In the genomic region with DNA sequence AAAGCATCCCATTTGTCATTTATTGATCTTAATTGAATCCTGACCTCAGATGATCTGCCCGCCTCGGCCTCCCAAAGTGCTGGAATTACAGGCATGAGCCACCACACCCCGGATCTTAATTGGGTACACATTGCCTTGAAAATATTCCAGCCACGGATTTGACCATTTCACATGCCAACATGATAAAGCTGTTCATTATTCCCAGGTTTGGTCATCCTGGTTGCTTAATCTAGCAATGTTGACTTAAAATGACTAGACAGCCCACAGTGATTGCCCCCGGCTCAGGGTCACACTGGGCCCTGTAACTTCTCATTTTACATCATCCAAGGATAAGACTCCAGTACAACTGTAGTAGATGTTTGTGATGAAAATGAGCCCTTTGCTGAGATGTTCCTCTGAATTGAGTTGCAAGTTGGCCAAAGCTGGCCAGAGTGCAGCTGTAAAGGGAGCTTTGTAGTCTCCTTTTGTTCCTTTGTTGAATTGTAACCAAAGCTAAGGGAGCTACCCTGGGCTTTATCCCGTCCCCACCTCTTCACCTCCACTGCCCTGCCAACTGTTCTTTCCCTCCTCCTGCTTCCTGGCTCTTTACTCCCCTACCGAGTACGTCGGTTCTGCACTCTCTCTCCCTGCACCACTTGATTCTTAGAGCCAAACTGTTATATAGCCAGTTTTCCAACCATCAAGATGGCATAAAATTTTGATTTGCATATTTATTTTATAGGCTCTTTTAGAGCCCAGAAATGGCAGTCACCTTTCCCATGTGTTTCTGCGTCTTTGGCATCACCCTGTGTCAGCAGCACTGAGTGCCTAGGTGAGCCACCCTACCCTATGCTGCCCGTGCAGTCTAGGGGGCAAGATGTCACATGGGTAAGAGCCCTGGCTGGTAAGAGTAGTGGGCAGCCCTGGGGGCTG, we compare ENCODE assay signal across 9 cellular contexts.
DNase-seq lines count a peak whose midpoint lies in the region; ATAC-seq and TF ChIP-seq lines count a peak whose summit lies in the region.
"Had no signal": no experiment of that assay in that cellular context is flagged by ENCODE, and none has a peak within 500 bp of the region (broad histone marks: within the 10 kb centered on the region; RNA-seq: fewer than 3 reads in every experiment).

No MANE protein-coding gene starts in this region.

- H3K36me3 ChIP-seq in ACC112 (ENCODE audit: insufficient read depth, low read length) (no peaks in the 10 kb centered on the region; the same call in 1 of the 2 replicates), adipocyte (ENCODE audit: control insufficient read depth, insufficient read depth, low read length, severe bottlenecking) (no peaks in the 10 kb centered on the region)

- peak overlapping the region; percentile 77 for H3K9ac ChIP-seq in adipocyte (ENCODE audit: low read length)

- H3K4me3 ChIP-seq in ACC112 (ENCODE audit: low read depth, low read length): no peak overlapping the region
- H3K4me3 ChIP-seq in adipocyte (ENCODE audit: low read length): no peak overlapping the region
- no peak overlapping the region for H3K4me3 ChIP-seq in lower leg skin (ENCODE audit: low read depth, poor library complexity, severe bottlenecking)
- H3K4me3 ChIP-seq: psoas muscle had no signal

- 61 to 72% methylated on average over 11 of the region's 11 CpGs for WGBS in lower leg skin, 2 donors

- no peaks in the 10 kb centered on the region; the same call in 1 of the 2 replicates for H3K27me3 Mint-ChIP-seq in HFFc6 (ENCODE audit: insufficient read depth)

- peak overlapping the region; percentile 66 for H3K4me3 Mint-ChIP-seq in HFFc6

- peaks cover 24% of the 10 kb centered on the region for H3K79me2 ChIP-seq in ACC112 (ENCODE audit: control insufficient read depth, insufficient read depth, low read length, unreplicated experiment)

- peaks cover 77% of the 10 kb centered on the region for H3K4me1 Mint-ChIP-seq in HFFc6 (ENCODE audit: low read depth)

- no peaks in the 10 kb centered on the region for H3K9me3 ChIP-seq in adipocyte (ENCODE audit: control insufficient read depth, low read length)
- H3K9me3 ChIP-seq: psoas muscle had no signal

- no peak overlapping the region for H2AFZ ChIP-seq in ACC112 (ENCODE audit: low read length, unreplicated experiment)

- no peak for TF ChIP-seq POLR2A in lower leg skin (IDR thresholded peaks at IDR 0.05)

- no peaks in the 10 kb centered on the region for H3K36me3 Mint-ChIP-seq in HFFc6 (ENCODE audit: low read depth)

- ATAC-seq in GM19452 (IDR thresholded peaks at IDR 0.05; ENCODE audit: unreplicated experiment) (no peak), GM21423 (IDR thresholded peaks at IDR 0.05; ENCODE audit: unreplicated experiment) (no peak)

- DNase-seq in HFFc6 (peak; percentile 97), adipocyte (ENCODE audit: low read depth) (peak; percentile 98), lower leg skin (ENCODE audit: low spot score in 2 of 2) (peak; percentile 62 to 82), ecto neural progenitor cell (ENCODE audit: low spot score) (no peak), NCI-H2029 treated with DMSO at 0.1 percent for 48 hours (lab: John Stamatoyannopoulos, UW) (no peak)

- H3K9me3 Mint-ChIP-seq in HFFc6: no peaks in the 10 kb centered on the region

- peak overlapping the region; percentile 100 for H3K27ac ChIP-seq in ACC112 (ENCODE audit: low read depth, low read length)
- H3K27ac ChIP-seq: psoas muscle had no signal

- H3K4me1 ChIP-seq in ACC112 (ENCODE audit: control insufficient read depth, insufficient read depth, low read length, unreplicated experiment) (peaks cover 80% of the 10 kb centered on the region), adipocyte (ENCODE audit: control insufficient read depth, insufficient read depth, low read length) (peaks cover 63% of the 10 kb centered on the region)

- intact Hi-C loops in lower leg skin (cut with DNase I; ENCODE audit: low total_unique reads): no loop called here

- H3K27me3 ChIP-seq in ACC112 (ENCODE audit: insufficient read depth, low read length) (no peaks in the 10 kb centered on the region), adipocyte (replicated peaks; ENCODE audit: control insufficient read depth, insufficient read depth, low read length) (no peaks in the 10 kb centered on the region)

- TF ChIP-seq CTCF in HFFc6 (IDR thresholded peaks at IDR 0.05) (no peak), lower leg skin (IDR thresholded peaks at IDR 0.05) (peak in 1 of 3 donors; percentile 91)

- peak overlapping the region; percentile 92 for H3K27ac Mint-ChIP-seq in HFFc6

Comparison
In these comparisons a context has a peak if more than half of its experiments do, and no peak if none do; other contexts are left out.
1. DNase-seq: peak in HFFc6 (single experiment), adipocyte (single experiment) and lower leg skin (2 of 2); none in ecto neural progenitor cell (single experiment) and NCI-H2029 treated with DMSO at 0.1 percent for 48 hours (single experiment).